ENCODE assay signal across 1 cellular context in the genomic region with DNA sequence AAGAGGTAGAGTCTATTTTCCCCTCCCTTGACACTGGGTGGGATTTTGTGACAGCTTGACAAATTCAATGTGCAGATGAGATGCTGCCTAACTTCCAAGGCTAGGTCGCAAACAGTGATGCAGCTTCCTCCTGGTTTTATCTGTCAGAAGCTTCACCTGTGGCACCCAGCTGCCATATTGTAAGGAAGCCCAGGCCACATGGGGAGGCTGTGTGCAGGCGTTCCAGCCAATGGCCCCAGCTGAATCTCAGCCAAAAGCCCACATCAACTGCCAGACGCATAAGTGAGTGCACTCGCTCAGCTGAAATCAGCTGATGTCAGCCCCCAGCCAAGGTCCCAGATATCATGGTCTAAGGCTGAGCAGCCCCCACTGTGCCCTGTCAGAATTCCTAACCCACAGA.
TF ChIP-seq lines count a peak whose summit lies in the region.

No MANE protein-coding gene starts in this region.

TF ChIP-seq in SK-N-SH, 30 proteins besides CTCF, POLR2A, EP300 and RAD21 (continued from another document):
- TF ChIP-seq, protein P1, sequence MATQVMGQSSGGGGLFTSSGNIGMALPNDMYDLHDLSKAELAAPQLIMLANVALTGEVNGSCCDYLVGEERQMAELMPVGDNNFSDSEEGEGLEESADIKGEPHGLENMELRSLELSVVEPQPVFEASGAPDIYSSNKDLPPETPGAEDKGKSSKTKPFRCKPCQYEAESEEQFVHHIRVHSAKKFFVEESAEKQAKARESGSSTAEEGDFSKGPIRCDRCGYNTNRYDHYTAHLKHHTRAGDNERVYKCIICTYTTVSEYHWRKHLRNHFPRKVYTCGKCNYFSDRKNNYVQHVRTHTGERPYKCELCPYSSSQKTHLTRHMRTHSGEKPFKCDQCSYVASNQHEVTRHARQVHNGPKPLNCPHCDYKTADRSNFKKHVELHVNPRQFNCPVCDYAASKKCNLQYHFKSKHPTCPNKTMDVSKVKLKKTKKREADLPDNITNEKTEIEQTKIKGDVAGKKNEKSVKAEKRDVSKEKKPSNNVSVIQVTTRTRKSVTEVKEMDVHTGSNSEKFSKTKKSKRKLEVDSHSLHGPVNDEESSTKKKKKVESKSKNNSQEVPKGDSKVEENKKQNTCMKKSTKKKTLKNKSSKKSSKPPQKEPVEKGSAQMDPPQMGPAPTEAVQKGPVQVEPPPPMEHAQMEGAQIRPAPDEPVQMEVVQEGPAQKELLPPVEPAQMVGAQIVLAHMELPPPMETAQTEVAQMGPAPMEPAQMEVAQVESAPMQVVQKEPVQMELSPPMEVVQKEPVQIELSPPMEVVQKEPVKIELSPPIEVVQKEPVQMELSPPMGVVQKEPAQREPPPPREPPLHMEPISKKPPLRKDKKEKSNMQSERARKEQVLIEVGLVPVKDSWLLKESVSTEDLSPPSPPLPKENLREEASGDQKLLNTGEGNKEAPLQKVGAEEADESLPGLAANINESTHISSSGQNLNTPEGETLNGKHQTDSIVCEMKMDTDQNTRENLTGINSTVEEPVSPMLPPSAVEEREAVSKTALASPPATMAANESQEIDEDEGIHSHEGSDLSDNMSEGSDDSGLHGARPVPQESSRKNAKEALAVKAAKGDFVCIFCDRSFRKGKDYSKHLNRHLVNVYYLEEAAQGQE (IDR thresholded peaks at IDR 0.05; ENCODE audit: low read depth, low read length): no peak
- TF ChIP-seq RCOR1 (IDR thresholded peaks at IDR 0.05; ENCODE audit: low read length) (no peak), GABPA (IDR thresholded peaks at IDR 0.05; ENCODE audit: low read depth) (no peak), RFX5 (IDR thresholded peaks at IDR 0.05; ENCODE audit: low read length) (no peak), FOSL2 (IDR thresholded peaks at IDR 0.05; ENCODE audit: borderline replicate concordance, low read depth) (no peak), YY1 (IDR thresholded peaks at IDR 0.05; ENCODE audit: low read depth) (no peak), ELF1 (IDR thresholded peaks at IDR 0.05) (no peak), SIN3A (IDR thresholded peaks at IDR 0.05; ENCODE audit: borderline replicate concordance, low read depth, low read length) (no peak), FOXM1 (IDR thresholded peaks at IDR 0.05; ENCODE audit: low read depth) (no peak)
- TF ChIP-seq, protein P2, sequence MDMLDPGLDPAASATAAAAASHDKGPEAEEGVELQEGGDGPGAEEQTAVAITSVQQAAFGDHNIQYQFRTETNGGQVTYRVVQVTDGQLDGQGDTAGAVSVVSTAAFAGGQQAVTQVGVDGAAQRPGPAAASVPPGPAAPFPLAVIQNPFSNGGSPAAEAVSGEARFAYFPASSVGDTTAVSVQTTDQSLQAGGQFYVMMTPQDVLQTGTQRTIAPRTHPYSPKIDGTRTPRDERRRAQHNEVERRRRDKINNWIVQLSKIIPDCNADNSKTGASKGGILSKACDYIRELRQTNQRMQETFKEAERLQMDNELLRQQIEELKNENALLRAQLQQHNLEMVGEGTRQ (IDR thresholded peaks at IDR 0.05; ENCODE audit: borderline replicate concordance, low read depth, low read length): no peak
- TF ChIP-seq, protein P3, sequence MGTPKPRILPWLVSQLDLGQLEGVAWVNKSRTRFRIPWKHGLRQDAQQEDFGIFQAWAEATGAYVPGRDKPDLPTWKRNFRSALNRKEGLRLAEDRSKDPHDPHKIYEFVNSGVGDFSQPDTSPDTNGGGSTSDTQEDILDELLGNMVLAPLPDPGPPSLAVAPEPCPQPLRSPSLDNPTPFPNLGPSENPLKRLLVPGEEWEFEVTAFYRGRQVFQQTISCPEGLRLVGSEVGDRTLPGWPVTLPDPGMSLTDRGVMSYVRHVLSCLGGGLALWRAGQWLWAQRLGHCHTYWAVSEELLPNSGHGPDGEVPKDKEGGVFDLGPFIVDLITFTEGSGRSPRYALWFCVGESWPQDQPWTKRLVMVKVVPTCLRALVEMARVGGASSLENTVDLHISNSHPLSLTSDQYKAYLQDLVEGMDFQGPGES (IDR thresholded peaks at IDR 0.05; ENCODE audit: low read depth, low read length): no peak
- TF ChIP-seq, protein P4, sequence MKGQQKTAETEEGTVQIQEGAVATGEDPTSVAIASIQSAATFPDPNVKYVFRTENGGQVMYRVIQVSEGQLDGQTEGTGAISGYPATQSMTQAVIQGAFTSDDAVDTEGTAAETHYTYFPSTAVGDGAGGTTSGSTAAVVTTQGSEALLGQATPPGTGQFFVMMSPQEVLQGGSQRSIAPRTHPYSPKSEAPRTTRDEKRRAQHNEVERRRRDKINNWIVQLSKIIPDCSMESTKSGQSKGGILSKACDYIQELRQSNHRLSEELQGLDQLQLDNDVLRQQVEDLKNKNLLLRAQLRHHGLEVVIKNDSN (IDR thresholded peaks at IDR 0.05; ENCODE audit: borderline replicate concordance, low read depth): no peak
